9 cellular contexts compared by ENCODE assay signal in the genomic region with DNA sequence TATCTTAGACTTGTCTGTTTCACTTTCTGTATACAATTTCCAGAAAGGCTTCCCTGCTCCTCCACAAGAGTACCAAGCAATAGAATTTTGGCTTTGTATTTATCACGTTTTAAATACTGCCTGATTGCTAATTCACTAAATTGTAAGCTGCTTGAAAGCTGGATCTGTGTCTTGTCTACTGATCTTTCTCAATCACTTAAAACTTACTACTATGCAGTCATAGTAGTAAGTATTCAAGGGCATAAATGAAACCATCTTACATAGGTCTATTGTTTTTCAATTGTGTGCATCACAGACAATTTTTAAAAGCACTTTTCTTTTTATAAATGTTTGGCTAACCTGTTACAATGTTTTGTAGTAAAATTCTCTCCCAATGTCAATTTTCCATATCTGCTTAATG. TPM values are rescaled to one million over a fixed set of nuclear protein-coding genes. Genes with fewer than 3 reads are reported as not detected.
DNase-seq lines count a peak whose midpoint lies in the region; ATAC-seq and TF ChIP-seq lines count a peak whose summit lies in the region.
"Had no signal": no experiment of that assay in that cellular context is flagged by ENCODE, and none has a peak within 500 bp of the region (broad histone marks: within the 10 kb centered on the region; RNA-seq: fewer than 3 reads in every experiment).

No MANE protein-coding gene starts in this region.

- H3K4me1 ChIP-seq in RWPE2 (ENCODE audit: insufficient read depth, poor library complexity, severe bottlenecking) (peaks cover 14% of the 10 kb centered on the region), esophagus muscularis mucosa (peaks cover 23 to 33% (median 32%) of the 10 kb centered on the region in 4 donors), gastrocnemius medialis (peaks cover 23 to 24% of the 10 kb centered on the region in 2 donors), right lobe of liver (peaks cover 0 to 7% (median 2%) of the 10 kb centered on the region in 4 donors)

- intact Hi-C loops in esophagus muscularis mucosa (cut with DNase I), result loop anchor here (5.0 to 10.0 kb wide), 3 partner anchors 57 to 115 kb away; partner anchors contain the start of genes CAPS2, GLIPR1 and GLIPR1L1
- intact Hi-C loops in gastrocnemius medialis (cut with DNase I; ENCODE audit: low total_unique reads), result loop anchor here (2.0 to 5.0 kb wide), 2 partner anchors 55 to 693 kb away; partner anchors contain the start of genes GLIPR1L1 and NAP1L1
- intact Hi-C loops in right lobe of liver (cut with DNase I), result no loop called here

- H3K27me3 ChIP-seq in RWPE2 (ENCODE audit: insufficient read depth, poor library complexity, severe bottlenecking) (no peaks in the 10 kb centered on the region), esophagus muscularis mucosa (no peaks in the 10 kb centered on the region), gastrocnemius medialis (no peaks in the 10 kb centered on the region), WERI-Rb-1 (ENCODE audit: insufficient read depth, low read depth, severe bottlenecking) (no peaks in the 10 kb centered on the region), right lobe of liver (no peaks in the 10 kb centered on the region)

- H3K36me3 ChIP-seq in RWPE2 (ENCODE audit: low read depth) (no peaks in the 10 kb centered on the region), esophagus muscularis mucosa (no peaks in the 10 kb centered on the region), gastrocnemius medialis (no peaks in the 10 kb centered on the region), WERI-Rb-1 (no peaks in the 10 kb centered on the region), right lobe of liver (no peaks in the 10 kb centered on the region)

- DNase-seq in EL (peak; percentile 4), RWPE2 (ENCODE audit: low spot score) (no peak), esophagus muscularis mucosa (ENCODE audit: extremely low spot score) (no peak), gastrocnemius medialis (no peak), WERI-Rb-1 (no peak), RPMI8226 (no peak), right lobe of liver (no peak)
- DNase-seq: NCI-H446 had no signal

- TF ChIP-seq POLR2A in esophagus muscularis mucosa (IDR thresholded peaks at IDR 0.05; ENCODE audit: low read depth), result no peak
- TF ChIP-seq POLR2A in gastrocnemius medialis (IDR thresholded peaks at IDR 0.05), result no peak
- no peak for TF ChIP-seq POLR2A in right lobe of liver (IDR thresholded peaks at IDR 0.05)

- WGBS in esophagus muscularis mucosa, result 14% methylated on average over 1 of the region's 1 CpG
- 15% methylated on average over 1 of the region's 1 CpG for WGBS in right lobe of liver (ENCODE audit: insufficient coverage, low coverage, low lambda C conversion rate, missing lambda C conversion rate)

- TF ChIP-seq CTCF in RWPE2 (IDR thresholded peaks at IDR 0.05; ENCODE audit: poor library complexity, severe bottlenecking) (no peak), esophagus muscularis mucosa (IDR thresholded peaks at IDR 0.05) (no peak), gastrocnemius medialis (IDR thresholded peaks at IDR 0.05 in 4 of 5, conservative IDR thresholded peaks at IDR 0.05 in 1 of 5) (no peak), WERI-Rb-1 (IDR thresholded peaks at IDR 0.05; ENCODE audit: low read depth, low read length) (no peak), right lobe of liver (IDR thresholded peaks at IDR 0.05) (no peak)

- in situ Hi-C loops in gastrocnemius medialis (cut with MboI; ENCODE audit: low sequenced_read_pairs in 4 of 4), result loop anchor here in 3 of 4 donors (10.0 to 25.0 kb wide), 3 partner anchors 55 to 1173 kb away; partner anchors contain the start of genes CAPS2 (in 1 of the 3), GLIPR1L1 (in 1 of the 3), OSBPL8 (in 1 of the 3) and PHLDA1 (in 1 of the 3)

- H3K9me3 ChIP-seq in RWPE2 (ENCODE audit: severe bottlenecking) (no peaks in the 10 kb centered on the region), esophagus muscularis mucosa (no peaks in the 10 kb centered on the region), gastrocnemius medialis (no peaks in the 10 kb centered on the region), WERI-Rb-1 (ENCODE audit: severe bottlenecking) (no peaks in the 10 kb centered on the region), right lobe of liver (no peaks in the 10 kb centered on the region)

- TF ChIP-seq EP300 in esophagus muscularis mucosa (IDR thresholded peaks at IDR 0.05), result no peak

- H3K4me3 ChIP-seq in RWPE2 (ENCODE audit: severe bottlenecking) (no peak overlapping the region), esophagus muscularis mucosa (peak overlapping the region; percentile 53 to 68 (median 65)), gastrocnemius medialis (peak overlapping the region; percentile 65 to 84 (median 76)), WERI-Rb-1 (ENCODE audit: low read depth, low read length) (no peak overlapping the region), right lobe of liver (peak overlapping the region in 1 of 3 donors; percentile 61)

- peak overlapping the region; percentile 58 for H3K27ac ChIP-seq in RWPE2 (ENCODE audit: poor library complexity, severe bottlenecking)
- H3K27ac ChIP-seq in esophagus muscularis mucosa (replicated peaks in 1 of 4), result peak overlapping the region; percentile 85 to 93 (median 88)
- peak overlapping the region; percentile 84 to 93 (median 90) for H3K27ac ChIP-seq in gastrocnemius medialis
- no peak overlapping the region for H3K27ac ChIP-seq in WERI-Rb-1
- H3K27ac ChIP-seq in right lobe of liver, result no peak overlapping the region

- ATAC-seq in RWPE2 (ENCODE audit: low read depth) (no peak), gastrocnemius medialis (no peak), HG02678 (IDR thresholded peaks at IDR 0.05; ENCODE audit: unreplicated experiment) (no peak), right lobe of liver (no peak)

RNA-seq across cellular contexts. Expression of gene GLIPR1L2, which starts 1.2 kb away (rescaled TPM):
- total RNA-seq in esophagus muscularis mucosa (1 to 10 TPM in 2 of 4 donors, under 1 TPM in 2; 0.17 to 4.5 (median 1.0) TPM), gastrocnemius medialis (1 to 10 TPM in 1 of 4 donors, under 1 TPM in 2, not detected in 1; 0.33 to 1.0 (median 0.49) TPM), right lobe of liver (1 to 10 TPM in 1 of 6 experiments, under 1 TPM in 5; 0.24 to 1.0 (median 0.32) TPM)

RNA-seq across cellular contexts. Expression of gene GLIPR1L1, which starts 55.2 kb away (rescaled TPM):
- total RNA-seq in esophagus muscularis mucosa (not detected), gastrocnemius medialis (not detected), right lobe of liver (not detected)

RNA-seq across cellular contexts. Expression of gene CAPS2, which starts 59.6 kb away (rescaled TPM):
- total RNA-seq in esophagus muscularis mucosa (10 to 100 TPM in 2 of 4 donors, 1 to 10 TPM in 2; 8.0 to 28.2 (median 10.3) TPM), gastrocnemius medialis (10 to 100 TPM in 2 of 4 donors, 1 to 10 TPM in 2; 3.0 to 21.7 (median 13.6) TPM), right lobe of liver (1 to 10 TPM; 2.3 to 6.9 (median 2.5) TPM)

Comparison
In these comparisons a context has a peak if more than half of its experiments do, and no peak if none do; other contexts are left out.
1. H3K27ac ChIP-seq: peak in RWPE2 (single experiment), esophagus muscularis mucosa (4 of 4) and gastrocnemius medialis (4 of 4); none in WERI-Rb-1 (single experiment) and right lobe of liver (0 of 3).
2. H3K4me3 ChIP-seq: peak in esophagus muscularis mucosa (4 of 4) and gastrocnemius medialis (4 of 4); none in RWPE2 (single experiment) and WERI-Rb-1 (single experiment).
3. intact Hi-C loops: an anchor here in esophagus muscularis mucosa (5.0 to 10.0 kb wide) and gastrocnemius medialis (2.0 to 5.0 kb wide); none called in right lobe of liver.